In the genomic region with DNA sequence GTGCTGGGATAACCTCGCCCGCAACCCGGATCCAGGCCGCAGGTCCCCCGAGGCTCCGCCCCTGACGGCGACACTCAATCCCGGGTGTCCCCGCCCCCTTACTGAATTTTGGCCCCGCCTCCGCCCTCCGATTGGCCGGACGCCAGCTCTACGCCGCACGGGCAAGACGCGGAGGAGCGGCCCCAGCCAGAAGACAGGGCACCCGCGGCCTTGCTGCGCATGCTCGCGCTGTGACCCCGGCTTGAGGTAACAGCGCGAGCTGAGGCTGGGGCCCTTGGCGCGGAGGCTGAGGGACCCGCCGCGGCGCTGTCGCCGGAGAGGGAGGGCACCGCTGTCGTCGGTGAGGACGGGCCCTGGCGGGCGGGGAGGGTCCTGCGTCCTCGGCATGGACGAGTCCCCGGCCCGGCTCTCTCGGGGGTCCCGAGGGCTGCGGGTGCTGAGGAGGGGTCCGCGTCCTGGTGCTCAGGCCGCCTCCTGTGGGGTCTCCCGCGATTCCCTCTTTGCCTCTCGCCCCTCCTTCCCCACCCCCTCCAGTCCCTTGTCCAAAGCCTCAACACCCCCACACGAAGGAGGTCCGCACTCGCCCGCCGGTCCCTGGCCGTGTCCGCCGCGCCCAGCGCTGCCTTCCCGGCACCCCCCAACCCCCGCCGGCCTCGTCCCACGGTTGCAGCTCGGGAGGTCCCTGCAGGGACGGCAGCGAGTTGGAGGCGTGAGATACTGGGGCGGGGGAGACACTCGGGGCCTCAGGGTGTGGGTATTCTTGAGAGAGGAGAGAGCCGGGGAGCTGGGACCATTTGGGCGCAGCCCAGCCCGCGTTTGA, we compare ENCODE assay signal across 1 cellular context.
TF ChIP-seq lines count a peak whose summit lies in the region.

A gene with protein sequence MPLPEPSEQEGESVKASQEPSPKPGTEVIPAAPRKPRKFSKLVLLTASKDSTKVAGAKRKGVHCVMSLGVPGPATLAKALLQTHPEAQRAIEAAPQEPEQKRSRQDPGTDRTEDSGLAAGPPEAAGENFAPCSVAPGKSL (plus strand): TSS at position 189 of the 820 bp plus-strand sequence. CDS start 13,235 bp downstream, outside the sequence.

TF ChIP-seq in K562, 482 proteins besides CTCF, POLR2A, EP300 and RAD21 (continued from another document and continues in another):
- TF ChIP-seq, protein P1, sequence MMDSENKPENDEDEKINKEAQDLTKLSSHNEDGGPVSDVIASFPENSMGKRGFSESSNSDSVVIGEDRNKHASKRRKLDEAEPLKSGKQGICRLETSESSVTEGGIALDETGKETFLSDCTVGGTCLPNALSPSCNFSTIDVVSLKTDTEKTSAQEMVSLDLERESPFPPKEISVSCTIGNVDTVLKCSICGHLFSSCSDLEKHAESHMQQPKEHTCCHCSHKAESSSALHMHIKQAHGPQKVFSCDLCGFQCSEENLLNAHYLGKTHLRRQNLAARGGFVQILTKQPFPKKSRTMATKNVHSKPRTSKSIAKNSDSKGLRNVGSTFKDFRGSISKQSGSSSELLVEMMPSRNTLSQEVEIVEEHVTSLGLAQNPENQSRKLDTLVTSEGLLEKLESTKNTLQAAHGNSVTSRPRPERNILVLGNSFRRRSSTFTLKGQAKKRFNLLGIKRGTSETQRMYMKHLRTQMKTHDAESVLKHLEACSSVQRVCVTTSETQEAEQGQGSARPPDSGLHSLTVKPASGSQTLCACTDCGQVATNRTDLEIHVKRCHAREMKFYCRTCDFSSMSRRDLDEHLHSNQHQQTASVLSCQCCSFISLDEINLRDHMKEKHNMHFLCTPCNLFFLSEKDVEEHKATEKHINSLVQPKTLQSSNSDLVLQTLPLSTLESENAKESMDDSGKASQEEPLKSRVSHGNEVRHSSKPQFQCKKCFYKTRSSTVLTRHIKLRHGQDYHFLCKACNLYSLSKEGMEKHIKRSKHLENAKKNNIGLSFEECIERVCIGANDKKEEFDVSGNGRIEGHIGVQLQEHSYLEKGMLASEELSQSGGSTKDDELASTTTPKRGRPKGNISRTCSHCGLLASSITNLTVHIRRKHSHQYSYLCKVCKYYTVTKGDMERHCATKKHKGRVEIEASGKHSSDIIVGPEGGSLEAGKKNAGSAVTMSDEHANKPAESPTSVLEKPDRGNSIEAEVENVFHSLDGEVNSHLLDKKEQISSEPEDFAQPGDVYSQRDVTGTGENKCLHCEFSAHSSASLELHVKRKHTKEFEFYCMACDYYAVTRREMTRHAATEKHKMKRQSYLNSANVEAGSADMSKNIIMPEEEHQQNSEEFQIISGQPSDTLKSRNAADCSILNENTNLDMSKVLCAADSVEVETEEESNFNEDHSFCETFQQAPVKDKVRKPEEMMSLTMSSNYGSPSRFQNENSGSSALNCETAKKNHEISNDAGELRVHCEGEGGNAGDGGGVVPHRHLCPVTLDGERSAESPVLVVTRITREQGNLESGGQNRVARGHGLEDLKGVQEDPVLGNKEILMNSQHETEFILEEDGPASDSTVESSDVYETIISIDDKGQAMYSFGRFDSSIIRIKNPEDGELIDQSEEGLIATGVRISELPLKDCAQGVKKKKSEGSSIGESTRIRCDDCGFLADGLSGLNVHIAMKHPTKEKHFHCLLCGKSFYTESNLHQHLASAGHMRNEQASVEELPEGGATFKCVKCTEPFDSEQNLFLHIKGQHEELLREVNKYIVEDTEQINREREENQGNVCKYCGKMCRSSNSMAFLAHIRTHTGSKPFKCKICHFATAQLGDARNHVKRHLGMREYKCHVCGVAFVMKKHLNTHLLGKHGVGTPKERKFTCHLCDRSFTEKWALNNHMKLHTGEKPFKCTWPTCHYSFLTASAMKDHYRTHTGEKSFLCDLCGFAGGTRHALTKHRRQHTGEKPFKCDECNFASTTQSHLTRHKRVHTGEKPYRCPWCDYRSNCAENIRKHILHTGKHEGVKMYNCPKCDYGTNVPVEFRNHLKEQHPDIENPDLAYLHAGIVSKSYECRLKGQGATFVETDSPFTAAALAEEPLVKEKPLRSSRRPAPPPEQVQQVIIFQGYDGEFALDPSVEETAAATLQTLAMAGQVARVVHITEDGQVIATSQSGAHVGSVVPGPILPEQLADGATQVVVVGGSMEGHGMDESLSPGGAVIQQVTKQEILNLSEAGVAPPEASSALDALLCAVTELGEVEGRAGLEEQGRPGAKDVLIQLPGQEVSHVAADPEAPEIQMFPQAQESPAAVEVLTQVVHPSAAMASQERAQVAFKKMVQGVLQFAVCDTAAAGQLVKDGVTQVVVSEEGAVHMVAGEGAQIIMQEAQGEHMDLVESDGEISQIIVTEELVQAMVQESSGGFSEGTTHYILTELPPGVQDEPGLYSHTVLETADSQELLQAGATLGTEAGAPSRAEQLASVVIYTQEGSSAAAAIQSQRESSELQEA (IDR thresholded peaks at IDR 0.05; ENCODE audit: low read depth) = no peak
- no peak for TF ChIP-seq HDAC6 (IDR thresholded peaks at IDR 0.05; ENCODE audit: low read depth, low read length)
- no peak for TF ChIP-seq RBM39 (optimal IDR thresholded peaks at IDR 0.05; ENCODE audit: low read depth, low read length)
- TF ChIP-seq, protein P2, sequence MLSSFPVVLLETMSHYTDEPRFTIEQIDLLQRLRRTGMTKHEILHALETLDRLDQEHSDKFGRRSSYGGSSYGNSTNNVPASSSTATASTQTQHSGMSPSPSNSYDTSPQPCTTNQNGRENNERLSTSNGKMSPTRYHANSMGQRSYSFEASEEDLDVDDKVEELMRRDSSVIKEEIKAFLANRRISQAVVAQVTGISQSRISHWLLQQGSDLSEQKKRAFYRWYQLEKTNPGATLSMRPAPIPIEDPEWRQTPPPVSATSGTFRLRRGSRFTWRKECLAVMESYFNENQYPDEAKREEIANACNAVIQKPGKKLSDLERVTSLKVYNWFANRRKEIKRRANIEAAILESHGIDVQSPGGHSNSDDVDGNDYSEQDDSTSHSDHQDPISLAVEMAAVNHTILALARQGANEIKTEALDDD (IDR thresholded peaks at IDR 0.05) = no peak
- no peak for TF ChIP-seq ZNF785 (CRISPR knock-in tag; IDR thresholded peaks at IDR 0.05)
- TF ChIP-seq ZNF41 (CRISPR knock-in tag; conservative IDR thresholded peaks at IDR 0.05) = no peak
- TF ChIP-seq, protein P3, sequence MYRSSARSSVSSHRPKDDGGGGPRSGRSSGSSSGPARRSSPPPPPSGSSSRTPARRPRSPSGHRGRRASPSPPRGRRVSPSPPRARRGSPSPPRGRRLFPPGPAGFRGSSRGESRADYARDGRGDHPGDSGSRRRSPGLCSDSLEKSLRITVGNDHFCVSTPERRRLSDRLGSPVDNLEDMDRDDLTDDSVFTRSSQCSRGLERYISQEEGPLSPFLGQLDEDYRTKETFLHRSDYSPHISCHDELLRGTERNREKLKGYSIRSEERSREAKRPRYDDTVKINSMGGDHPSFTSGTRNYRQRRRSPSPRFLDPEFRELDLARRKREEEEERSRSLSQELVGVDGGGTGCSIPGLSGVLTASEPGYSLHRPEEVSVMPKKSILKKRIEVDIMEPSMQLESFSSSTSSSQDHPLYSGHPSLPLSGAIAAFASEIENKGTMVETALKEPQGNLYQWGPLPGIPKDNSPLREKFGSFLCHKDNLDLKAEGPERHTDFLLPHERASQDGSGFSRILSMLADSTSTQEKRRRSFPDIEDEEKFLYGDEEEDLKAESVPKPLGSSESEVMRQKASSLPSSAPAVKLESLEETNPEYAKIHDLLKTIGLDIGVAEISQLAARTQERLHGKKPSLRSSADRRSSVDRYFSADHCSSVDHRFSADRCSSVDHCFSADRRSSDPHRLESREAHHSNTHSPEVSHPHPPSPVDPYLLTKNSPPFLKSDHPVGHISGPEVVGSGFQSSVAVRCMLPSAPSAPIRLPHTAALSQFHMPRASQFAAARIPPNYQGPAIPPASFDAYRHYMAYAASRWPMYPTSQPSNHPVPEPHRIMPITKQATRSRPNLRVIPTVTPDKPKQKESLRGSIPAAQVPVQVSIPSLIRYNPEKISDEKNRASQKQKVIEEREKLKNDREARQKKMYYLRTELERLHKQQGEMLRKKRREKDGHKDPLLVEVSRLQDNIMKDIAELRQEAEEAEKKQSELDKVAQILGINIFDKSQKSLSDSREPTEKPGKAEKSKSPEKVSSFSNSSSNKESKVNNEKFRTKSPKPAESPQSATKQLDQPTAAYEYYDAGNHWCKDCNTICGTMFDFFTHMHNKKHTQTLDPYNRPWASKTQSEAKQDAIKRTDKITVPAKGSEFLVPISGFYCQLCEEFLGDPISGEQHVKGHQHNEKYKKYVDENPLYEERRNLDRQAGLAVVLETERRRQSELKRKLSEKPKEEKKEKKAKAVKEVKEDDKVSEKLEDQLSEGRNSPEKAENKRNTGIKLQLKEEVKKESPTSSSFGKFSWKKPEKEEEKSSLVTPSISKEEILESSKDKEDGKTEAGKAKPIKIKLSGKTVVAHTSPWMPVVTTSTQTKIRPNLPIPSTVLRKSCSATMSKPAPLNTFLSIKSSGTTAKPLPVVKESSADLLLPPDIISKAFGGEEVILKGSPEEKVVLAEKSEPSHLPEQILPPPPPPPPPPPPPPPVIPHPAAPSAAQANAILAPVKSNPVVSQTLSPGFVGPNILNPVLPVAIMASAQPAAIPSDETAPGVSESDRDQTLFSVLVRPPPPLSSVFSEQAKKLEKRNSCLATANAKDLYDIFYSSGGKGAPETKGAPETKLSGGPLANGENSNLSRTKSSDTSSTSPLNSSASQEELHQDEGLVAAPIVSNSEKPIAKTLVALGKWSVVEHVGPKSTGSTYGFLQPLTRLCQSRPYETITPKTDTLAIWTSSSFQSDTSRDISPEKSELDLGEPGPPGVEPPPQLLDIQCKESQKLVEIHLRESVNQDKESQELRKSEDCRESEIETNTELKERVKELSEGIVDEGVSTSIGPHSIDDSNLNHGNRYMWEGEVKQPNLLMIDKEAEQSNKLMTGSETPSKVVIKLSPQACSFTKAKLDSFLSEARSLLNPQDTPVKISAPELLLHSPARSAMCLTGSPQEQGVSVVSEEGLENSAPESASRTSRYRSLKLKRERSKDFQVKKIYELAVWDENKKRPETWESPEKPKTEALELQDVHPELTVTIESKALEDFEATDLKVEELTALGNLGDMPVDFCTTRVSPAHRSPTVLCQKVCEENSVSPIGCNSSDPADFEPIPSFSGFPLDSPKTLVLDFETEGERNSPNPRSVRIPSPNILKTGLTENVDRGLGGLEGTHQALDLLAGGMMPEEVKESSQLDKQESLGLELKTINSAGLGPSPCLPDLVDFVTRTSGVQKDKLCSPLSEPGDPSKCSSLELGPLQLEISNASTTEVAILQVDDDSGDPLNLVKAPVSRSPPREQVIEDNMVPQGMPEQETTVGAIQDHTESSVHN (IDR thresholded peaks at IDR 0.05; ENCODE audit: borderline replicate concordance in 1 of 2, low read depth in 1 of 2) = no peak
- TF ChIP-seq BHLHE40 (IDR thresholded peaks at IDR 0.05; ENCODE audit: low read length) = peak; percentile 93
- TF ChIP-seq ZNF143 (CRISPR knock-in tag; IDR thresholded peaks at IDR 0.05) = no peak
- no peak for TF ChIP-seq ZKSCAN8 (CRISPR knock-in tag; IDR thresholded peaks at IDR 0.05)
- no peak for TF ChIP-seq ETS2 (tag; IDR thresholded peaks at IDR 0.05; ENCODE audit: borderline replicate concordance, poor library complexity, severe bottlenecking)
- TF ChIP-seq BCL6 (CRISPR knock-in tag; IDR thresholded peaks at IDR 0.05) = no peak
- TF ChIP-seq, protein P4, sequence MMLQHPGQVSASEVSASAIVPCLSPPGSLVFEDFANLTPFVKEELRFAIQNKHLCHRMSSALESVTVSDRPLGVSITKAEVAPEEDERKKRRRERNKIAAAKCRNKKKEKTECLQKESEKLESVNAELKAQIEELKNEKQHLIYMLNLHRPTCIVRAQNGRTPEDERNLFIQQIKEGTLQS (IDR thresholded peaks at IDR 0.05) = no peak
- TF ChIP-seq, protein P4 (CRISPR knock-in tag; conservative IDR thresholded peaks at IDR 0.05) = no peak
- no peak for TF ChIP-seq KLF6 (CRISPR knock-in tag; IDR thresholded peaks at IDR 0.05; ENCODE audit: borderline replicate concordance)
- TF ChIP-seq SRSF1 (IDR thresholded peaks at IDR 0.05; ENCODE audit: low read depth, low read length) = no peak
- TF ChIP-seq TCF7 (IDR thresholded peaks at IDR 0.05; ENCODE audit: borderline replicate concordance) = 0 out of 2 replicates have a peak, but pooled peaks have one; percentile 28
- TF ChIP-seq HNRNPK (IDR thresholded peaks at IDR 0.05; ENCODE audit: low read depth, low read length, poor library complexity, severe bottlenecking) = no peak
- TF ChIP-seq HOXB6 (CRISPR knock-in tag; IDR thresholded peaks at IDR 0.05; ENCODE audit: borderline replicate concordance) = no peak
- TF ChIP-seq, protein P5, sequence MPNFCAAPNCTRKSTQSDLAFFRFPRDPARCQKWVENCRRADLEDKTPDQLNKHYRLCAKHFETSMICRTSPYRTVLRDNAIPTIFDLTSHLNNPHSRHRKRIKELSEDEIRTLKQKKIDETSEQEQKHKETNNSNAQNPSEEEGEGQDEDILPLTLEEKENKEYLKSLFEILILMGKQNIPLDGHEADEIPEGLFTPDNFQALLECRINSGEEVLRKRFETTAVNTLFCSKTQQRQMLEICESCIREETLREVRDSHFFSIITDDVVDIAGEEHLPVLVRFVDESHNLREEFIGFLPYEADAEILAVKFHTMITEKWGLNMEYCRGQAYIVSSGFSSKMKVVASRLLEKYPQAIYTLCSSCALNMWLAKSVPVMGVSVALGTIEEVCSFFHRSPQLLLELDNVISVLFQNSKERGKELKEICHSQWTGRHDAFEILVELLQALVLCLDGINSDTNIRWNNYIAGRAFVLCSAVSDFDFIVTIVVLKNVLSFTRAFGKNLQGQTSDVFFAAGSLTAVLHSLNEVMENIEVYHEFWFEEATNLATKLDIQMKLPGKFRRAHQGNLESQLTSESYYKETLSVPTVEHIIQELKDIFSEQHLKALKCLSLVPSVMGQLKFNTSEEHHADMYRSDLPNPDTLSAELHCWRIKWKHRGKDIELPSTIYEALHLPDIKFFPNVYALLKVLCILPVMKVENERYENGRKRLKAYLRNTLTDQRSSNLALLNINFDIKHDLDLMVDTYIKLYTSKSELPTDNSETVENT (CRISPR knock-in tag; IDR thresholded peaks at IDR 0.05) = peak; percentile 80; the same call in 1 of the 2 replicates
- peak; percentile 86 for TF ChIP-seq FIP1L1 (IDR thresholded peaks at IDR 0.05; ENCODE audit: low read depth, low read length, poor library complexity, severe bottlenecking)
- no peak for TF ChIP-seq GATAD2B (IDR thresholded peaks at IDR 0.05; ENCODE audit: borderline replicate concordance)
- no peak for TF ChIP-seq NCOA4 (IDR thresholded peaks at IDR 0.05; ENCODE audit: partially characterized antibody)
- no peak for TF ChIP-seq NFRKB (IDR thresholded peaks at IDR 0.05; ENCODE audit: low read depth)
- TF ChIP-seq, protein P6, sequence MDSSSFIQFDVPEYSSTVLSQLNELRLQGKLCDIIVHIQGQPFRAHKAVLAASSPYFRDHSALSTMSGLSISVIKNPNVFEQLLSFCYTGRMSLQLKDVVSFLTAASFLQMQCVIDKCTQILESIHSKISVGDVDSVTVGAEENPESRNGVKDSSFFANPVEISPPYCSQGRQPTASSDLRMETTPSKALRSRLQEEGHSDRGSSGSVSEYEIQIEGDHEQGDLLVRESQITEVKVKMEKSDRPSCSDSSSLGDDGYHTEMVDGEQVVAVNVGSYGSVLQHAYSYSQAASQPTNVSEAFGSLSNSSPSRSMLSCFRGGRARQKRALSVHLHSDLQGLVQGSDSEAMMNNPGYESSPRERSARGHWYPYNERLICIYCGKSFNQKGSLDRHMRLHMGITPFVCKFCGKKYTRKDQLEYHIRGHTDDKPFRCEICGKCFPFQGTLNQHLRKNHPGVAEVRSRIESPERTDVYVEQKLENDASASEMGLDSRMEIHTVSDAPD (CRISPR knock-in tag; IDR thresholded peaks at IDR 0.05) = no peak
- no peak for TF ChIP-seq MCM2 (IDR thresholded peaks at IDR 0.05; ENCODE audit: low read depth)
